9 cellular contexts compared by ENCODE assay signal in genomic region chr6:145081677-145082076, GRCh38.
"Had no signal": no experiment of that assay in that cellular context is flagged by ENCODE, and none has a peak within 500 bp of the region (broad histone marks: within the 10 kb centered on the region; RNA-seq: fewer than 3 reads in every experiment).

No MANE protein-coding gene starts in this region.

- H3K27ac ChIP-seq: HL-60, KMS-11 had no signal

- H3K36me3 Mint-ChIP-seq: IgD-negative memory B cell had no signal

- H3K27ac Mint-ChIP-seq: GM23338, H9, IgD-negative memory B cell had no signal

- ATAC-seq: GM23338, HepG2 had no signal

- H3K4me2 ChIP-seq: GM23338, KMS-11 had no signal

- DNase-seq: H9, HCEC 1CT, Karpas-422, KBM-7 had no signal

- H3K4me1 Mint-ChIP-seq: IgD-negative memory B cell had no signal

- H2AFZ ChIP-seq: GM23338 had no signal

- H3K9me3 Mint-ChIP-seq: GM23338, H9 had no signal

- H3K4me3 Mint-ChIP-seq: GM23338, H9, IgD-negative memory B cell had no signal

- H3K4me3 ChIP-seq: GM23338 had no signal

- H3K9ac ChIP-seq: KMS-11 had no signal

- H3K27me3 Mint-ChIP-seq: IgD-negative memory B cell had no signal
